In genomic region chr11:96150609-96151008, GRCh38 we compare ENCODE assay signal across 16 cellular contexts.
DNase-seq lines count a peak whose midpoint lies in the region; ATAC-seq and TF ChIP-seq lines count a peak whose summit lies in the region.
"Had no signal": no experiment of that assay in that cellular context is flagged by ENCODE, and none has a peak within 500 bp of the region (broad histone marks: within the 10 kb centered on the region; RNA-seq: fewer than 3 reads in every experiment).

No MANE protein-coding gene starts in this region.

- peak overlapping the region; percentile 15 for H3K27ac ChIP-seq in RWPE2 (ENCODE audit: poor library complexity, severe bottlenecking)
- H3K27ac ChIP-seq in foreskin keratinocyte = peak overlapping the region; percentile 70
- H3K27ac ChIP-seq in smooth muscle cell (ENCODE audit: low read depth) = peak overlapping the region; percentile 98
- H3K27ac ChIP-seq in coronary artery = no peak overlapping the region
- H3K27ac ChIP-seq: HL-60 had no signal

- no peak for DNase-seq in Right ventricle myocardium inferior (ENCODE audit: missing footprints)
- no peak for DNase-seq in left ventricle myocardium superior
- no peak for DNase-seq in RWPE2 (ENCODE audit: low spot score)
- peak in 1 of 2 donors; percentile 31 for DNase-seq in foreskin keratinocyte
- DNase-seq in smooth muscle cell (lab: John Stamatoyannopoulos, UW; ENCODE audit: unreplicated experiment) = no peak
- no peak for DNase-seq in NOMO-1 treated with dmso at 0.1 percent for 144 hours (lab: John Stamatoyannopoulos, UW; ENCODE audit: unreplicated experiment)
- DNase-seq in coronary artery (ENCODE audit: low spot score) = no peak
- DNase-seq: Calu3; KBM-7; MV-4-11; NCI-H1417; NCI-H1930; NCI-H446; NK-92 treated with Interleukin-12 subunit alpha and Interleukin-12 subunit beta, amount 100 ng/mL, for 24 hours had no signal

- ATAC-seq in Right ventricle myocardium inferior = peak; percentile 42
- ATAC-seq in left ventricle myocardium superior = no peak
- no peak for ATAC-seq in RWPE2 (ENCODE audit: low read depth)
- ATAC-seq in foreskin keratinocyte = no peak

- 47% methylated on average over 4 of the region's 4 CpGs for WGBS in smooth muscle cell (ENCODE audit: low lambda C conversion rate)

- H3F3A ChIP-seq in smooth muscle cell (ENCODE audit: low read depth) = peaks cover 45% of the 10 kb centered on the region

- peak overlapping the region; percentile 96 for H3K9ac ChIP-seq in smooth muscle cell (ENCODE audit: low read depth)

- H3K4me1 ChIP-seq in RWPE2 (ENCODE audit: insufficient read depth, poor library complexity, severe bottlenecking) (peaks cover 28% of the 10 kb centered on the region), foreskin keratinocyte (peaks cover 56% of the 10 kb centered on the region), smooth muscle cell (ENCODE audit: low read depth) (peaks cover 26% of the 10 kb centered on the region)

- H4K20me1 ChIP-seq in smooth muscle cell (ENCODE audit: low read depth) = no peaks in the 10 kb centered on the region

- H3K4me2 ChIP-seq in smooth muscle cell = peak overlapping the region; percentile 45

- H3K36me3 ChIP-seq in RWPE2 (ENCODE audit: low read depth) (no peaks in the 10 kb centered on the region), smooth muscle cell (ENCODE audit: low read depth) (no peaks in the 10 kb centered on the region)
- H3K36me3 ChIP-seq: HAP-1 had no signal

- TF ChIP-seq CTCF in RWPE2 (IDR thresholded peaks at IDR 0.05; ENCODE audit: poor library complexity, severe bottlenecking) (no peak), foreskin keratinocyte (conservative IDR thresholded peaks at IDR 0.05) (no peak), smooth muscle cell (IDR thresholded peaks at IDR 0.05; ENCODE audit: borderline replicate concordance, insufficient read depth, poor library complexity, severe bottlenecking) (no peak), coronary artery (IDR thresholded peaks at IDR 0.05) (no peak)

- H3K4me3 ChIP-seq in RWPE2 (ENCODE audit: severe bottlenecking) = no peak overlapping the region
- no peak overlapping the region for H3K4me3 ChIP-seq in smooth muscle cell
- H3K4me3 ChIP-seq in coronary artery = no peak overlapping the region
- H3K4me3 ChIP-seq: HAP-1 had no signal

- H3K79me2 ChIP-seq in smooth muscle cell (ENCODE audit: low read depth) = peaks cover 34% of the 10 kb centered on the region

- H3K9me3 ChIP-seq in RWPE2 (ENCODE audit: severe bottlenecking) (no peaks in the 10 kb centered on the region), smooth muscle cell (replicated peaks; ENCODE audit: low read depth) (no peaks in the 10 kb centered on the region)
- H3K9me3 ChIP-seq: HAP-1 had no signal

- H3K27me3 ChIP-seq in RWPE2 (ENCODE audit: insufficient read depth, poor library complexity, severe bottlenecking) = no peaks in the 10 kb centered on the region
- no peaks in the 10 kb centered on the region for H3K27me3 ChIP-seq in foreskin keratinocyte
- H3K27me3 ChIP-seq in smooth muscle cell (ENCODE audit: low read depth) = no peaks in the 10 kb centered on the region

- H2AFZ ChIP-seq in smooth muscle cell (ENCODE audit: low read depth) = no peak overlapping the region

- intact Hi-C loops in Right ventricle myocardium inferior (cut with DNase I) = no loop called here
- intact Hi-C loops in left ventricle myocardium superior (cut with micrococcal nuclease) = no loop called here

Comparison
In these comparisons a context has a peak if more than half of its experiments do, and no peak if none do; other contexts are left out.
1. H3K27ac ChIP-seq: peak in RWPE2 (single experiment), foreskin keratinocyte (single experiment) and smooth muscle cell (single experiment); none in coronary artery (0 of 2).